ENCODE assay signal across 14 cellular contexts in the genomic region with DNA sequence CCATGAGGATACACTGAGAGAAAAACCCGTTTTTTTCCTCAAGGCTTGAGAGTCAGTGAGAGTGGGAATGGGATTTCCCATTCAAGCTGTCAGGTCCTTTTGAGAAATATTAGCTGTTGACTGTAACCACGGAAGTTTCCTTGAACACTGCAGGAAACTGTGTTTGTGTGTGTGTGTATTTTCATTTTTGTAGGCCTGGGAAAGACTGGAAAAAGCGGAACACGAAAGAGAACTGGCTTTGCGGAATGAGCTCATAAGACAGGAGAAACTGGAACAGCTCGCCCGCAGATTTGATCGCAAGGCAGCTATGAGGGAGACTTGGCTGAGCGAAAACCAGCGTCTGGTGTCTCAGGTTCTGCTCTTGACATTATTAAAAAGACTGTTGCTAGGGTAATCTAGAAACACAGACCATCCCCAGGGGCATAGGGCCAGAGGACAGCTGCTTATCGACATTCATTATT.
DNase-seq lines count a peak whose midpoint lies in the region; ATAC-seq, FAIRE-seq and TF ChIP-seq lines count a peak whose summit lies in the region.
"Had no signal": no experiment of that assay in that cellular context is flagged by ENCODE, and none has a peak within 500 bp of the region (broad histone marks: within the 10 kb centered on the region; RNA-seq: fewer than 3 reads in every experiment).

No MANE protein-coding gene starts in this region.

- peaks cover 25% of the 10 kb centered on the region for H3K79me2 ChIP-seq in smooth muscle cell (ENCODE audit: low read depth)

- no peak overlapping the region for H3K27ac ChIP-seq in SK-N-MC
- H3K27ac ChIP-seq in brain microvascular endothelial cell: peak overlapping the region; percentile 71
- H3K27ac ChIP-seq in kidney (ENCODE audit: low read depth in 2 of 2, low read length in 2 of 2): peak overlapping the region; percentile 66 to 78
- peak overlapping the region; percentile 80 for H3K27ac ChIP-seq in smooth muscle cell (ENCODE audit: low read depth)
- H3K27ac ChIP-seq: cardiac muscle cell had no signal

- H3F3A ChIP-seq in smooth muscle cell (ENCODE audit: low read depth): no peaks in the 10 kb centered on the region

- peaks cover under 1% of the 10 kb centered on the region for H4K20me1 ChIP-seq in smooth muscle cell (ENCODE audit: low read depth)

- FAIRE-seq in kidney (lab: Jason Lieb, UNC): no peak

- WGBS in smooth muscle cell (ENCODE audit: low lambda C conversion rate): 82% methylated on average over 11 of the region's 11 CpGs

- H3K9me3 ChIP-seq in SK-N-MC (ENCODE audit: low read depth, low read length): no peaks in the 10 kb centered on the region
- H3K9me3 ChIP-seq in kidney (ENCODE audit: control insufficient read depth in 1 of 2, low read length in 2 of 2): no peaks in the 10 kb centered on the region
- H3K9me3 ChIP-seq in smooth muscle cell (replicated peaks; ENCODE audit: low read depth): no peaks in the 10 kb centered on the region
- H3K9me3 ChIP-seq: MG63 had no signal

- H3K9ac ChIP-seq in SK-N-MC (ENCODE audit: insufficient read length) (no peak overlapping the region), kidney (ENCODE audit: low read length in 2 of 2) (peak overlapping the region in 1 of 2 donors; percentile 54), smooth muscle cell (ENCODE audit: low read depth) (no peak overlapping the region)

- intact Hi-C loops in kidney (cut with DNase I): no loop called here

- no peak overlapping the region for H2AFZ ChIP-seq in smooth muscle cell (ENCODE audit: low read depth)

- H3K36me3 ChIP-seq in SK-N-MC (ENCODE audit: insufficient read depth, low read length) (peaks cover 64% of the 10 kb centered on the region), brain microvascular endothelial cell (replicated peaks) (peaks cover 95% of the 10 kb centered on the region), kidney (ENCODE audit: control insufficient read depth in 1 of 2, insufficient read depth in 2 of 2, low read length in 2 of 2) (peaks cover 61 to 84% of the 10 kb centered on the region in 2 donors), smooth muscle cell (ENCODE audit: low read depth) (peaks cover 27% of the 10 kb centered on the region)

- in situ Hi-C loops in brain microvascular endothelial cell (cut with HindIII; ENCODE audit: low pct_ligation_motif_present, low sequenced_read_pairs): no loop called here

- TF ChIP-seq CTCF in brain microvascular endothelial cell (IDR thresholded peaks at IDR 0.05; ENCODE audit: low read depth, low read length, missing control alignments) (no peak), kidney (IDR thresholded peaks at IDR 0.05; ENCODE audit: borderline replicate concordance, extremely low read depth, insufficient read depth) (no peak), smooth muscle cell (IDR thresholded peaks at IDR 0.05; ENCODE audit: borderline replicate concordance, insufficient read depth, poor library complexity, severe bottlenecking) (no peak)

- no peak overlapping the region for H3K4me2 ChIP-seq in smooth muscle cell

- no peaks in the 10 kb centered on the region for H3K27me3 ChIP-seq in brain microvascular endothelial cell (replicated peaks)
- no peaks in the 10 kb centered on the region for H3K27me3 ChIP-seq in smooth muscle cell (ENCODE audit: low read depth)
- H3K27me3 ChIP-seq: cardiac muscle cell, MG63 had no signal

- H3K4me3 ChIP-seq in SK-N-MC (no peak overlapping the region), brain microvascular endothelial cell (ENCODE audit: low read depth, low read length) (no peak overlapping the region), kidney (ENCODE audit: low read length in 2 of 2) (no peak overlapping the region), smooth muscle cell (no peak overlapping the region)
- H3K4me3 ChIP-seq: cardiac muscle cell, MG63 had no signal

- H3K4me1 ChIP-seq in kidney (ENCODE audit: control insufficient read depth in 1 of 2, insufficient read depth in 1 of 2, low read depth in 1 of 2, low read length in 2 of 2) (peaks cover 8 to 12% of the 10 kb centered on the region in 2 donors), smooth muscle cell (ENCODE audit: low read depth) (no peaks in the 10 kb centered on the region)

- ATAC-seq in HG02840 (IDR thresholded peaks at IDR 0.05; ENCODE audit: low FRiP score, unreplicated experiment) (no peak), HG03520 (IDR thresholded peaks at IDR 0.05; ENCODE audit: unreplicated experiment) (no peak)
- ATAC-seq: HCT116; stimulated activated naive B cell treated with anti-CD40 and anti-IgM and Interleukin-4, amounts not matched to agents 10 μg/mL and 1 μg/mL and 100 μg/mL, for 72 hours had no signal

- DNase-seq in SK-N-MC (ENCODE audit: low read depth, low spot score): peak; percentile 18
- no peak for DNase-seq in brain microvascular endothelial cell
- no peak for DNase-seq in kidney
- no peak for DNase-seq in smooth muscle cell (lab: John Stamatoyannopoulos, UW; ENCODE audit: unreplicated experiment)
- no peak for DNase-seq in activated gamma-delta T cell (lab: John Stamatoyannopoulos, UW)
- DNase-seq: activated CD4-positive, alpha-beta T cell treated with anti-CD3 and anti-CD28 coated beads for 1 hour; activated T-cell treated with anti-CD3 and anti-CD28 coated beads, Interleukin-2, amount 50 U/mL, for 48 hours; MG63; stimulated activated CD4-positive, alpha-beta T cell treated with anti-CD3 and anti-CD28 coated beads, Interleukin-4, amount 100 ng/mL, for 1 hour; stimulated activated naive B cell treated with anti-CD40 and anti-IgM and Interleukin-4, amounts not matched to agents 10 μg/mL and 1 μg/mL and 100 μg/mL, for 72 hours had no signal
